In genomic region chr19:44499962-44500949, GRCh38 we compare ENCODE assay signal across 1 cellular context.
TF ChIP-seq lines count a peak whose summit lies in the region.

Gene ZNF180, minus strand, starts transcription at chr19:44500522. Its CDS starts 3,188 bp downstream, at chr19:44497334.

TF ChIP-seq in HepG2, 621 proteins besides CTCF, POLR2A, EP300 and RAD21 (continued from another document and continues in another):
- no peak for TF ChIP-seq ARID3A (IDR thresholded peaks at IDR 0.05; ENCODE audit: low read depth, low read length)
- peak; percentile 91 for TF ChIP-seq TFDP2 (CRISPR knock-in tag; IDR thresholded peaks at IDR 0.05)
- TF ChIP-seq XBP1 (CRISPR knock-in tag; IDR thresholded peaks at IDR 0.05), result 0 out of 2 replicates have a peak, but pooled peaks have one; percentile 71
- TF ChIP-seq ZNF564 (CRISPR knock-in tag; IDR thresholded peaks at IDR 0.05), result peak; percentile 91
- no peak; the same call in 1 of the 2 replicates for TF ChIP-seq DZIP1 (CRISPR knock-in tag; IDR thresholded peaks at IDR 0.05)
- no peak for TF ChIP-seq ZUFSP (CRISPR knock-in tag; IDR thresholded peaks at IDR 0.05; ENCODE audit: borderline replicate concordance)
- 0 out of 2 replicates have a peak, but pooled peaks have one; percentile 81 for TF ChIP-seq EED (CRISPR knock-in tag; IDR thresholded peaks at IDR 0.05)
- peak; percentile 89 for TF ChIP-seq THAP7 (CRISPR knock-in tag; IDR thresholded peaks at IDR 0.05)
- TF ChIP-seq ZNF296 (CRISPR knock-in tag; conservative IDR thresholded peaks at IDR 0.05), result no peak
- TF ChIP-seq KAT8 (CRISPR knock-in tag; IDR thresholded peaks at IDR 0.05), result peak; percentile 98
- TF ChIP-seq ZNF781 (CRISPR knock-in tag; IDR thresholded peaks at IDR 0.05; ENCODE audit: borderline replicate concordance, not compliant biosample characterization), result peak; percentile 91
- TF ChIP-seq MATR3 (CRISPR knock-in tag; IDR thresholded peaks at IDR 0.05), result no peak
- 0 out of 2 replicates have a peak, but pooled peaks have one; percentile 39 for TF ChIP-seq CENPT (CRISPR knock-in tag; IDR thresholded peaks at IDR 0.05; ENCODE audit: low read depth)
- 0 out of 2 replicates have a peak, but pooled peaks have one; percentile 66 for TF ChIP-seq AFF4 (CRISPR knock-in tag; IDR thresholded peaks at IDR 0.05)
- TF ChIP-seq YEATS2 (CRISPR knock-in tag; IDR thresholded peaks at IDR 0.05; ENCODE audit: borderline replicate concordance), result peak; percentile 93
- TF ChIP-seq ZNF251 (CRISPR knock-in tag; IDR thresholded peaks at IDR 0.05), result no peak
- TF ChIP-seq ARNTL (CRISPR knock-in tag; IDR thresholded peaks at IDR 0.05), result peak; percentile 22; the same call in 1 of the 2 replicates
- TF ChIP-seq ZSCAN5A (CRISPR knock-in tag; IDR thresholded peaks at IDR 0.05; ENCODE audit: borderline replicate concordance), result no peak
- peak; percentile 57; the same call in 1 of the 2 replicates for TF ChIP-seq ZSCAN22 (CRISPR knock-in tag; IDR thresholded peaks at IDR 0.05)
- TF ChIP-seq KDM2A (CRISPR knock-in tag; IDR thresholded peaks at IDR 0.05; ENCODE audit: borderline replicate concordance, low read depth), result peak; percentile 96
- peak; percentile 92 for TF ChIP-seq HOXA3 (CRISPR knock-in tag; IDR thresholded peaks at IDR 0.05)
- TF ChIP-seq CEBPB (IDR thresholded peaks at IDR 0.05; ENCODE audit: borderline replicate concordance, low read depth, low read length), result peak; percentile 52
- TF ChIP-seq MEIS1 (CRISPR knock-in tag; IDR thresholded peaks at IDR 0.05; ENCODE audit: borderline replicate concordance), result peak; percentile 79; the same call in 1 of the 2 replicates
- TF ChIP-seq ZNF326 (CRISPR knock-in tag; IDR thresholded peaks at IDR 0.05; ENCODE audit: borderline replicate concordance), result no peak
- TF ChIP-seq ZNF710 (CRISPR knock-in tag; IDR thresholded peaks at IDR 0.05; ENCODE audit: borderline replicate concordance), result peak; percentile 96
- peak; percentile 79 for TF ChIP-seq ZNF563 (CRISPR knock-in tag; IDR thresholded peaks at IDR 0.05)
- TF ChIP-seq ZNF234 (CRISPR knock-in tag; conservative IDR thresholded peaks at IDR 0.05), result no peak
- peak; percentile 86; the same call in 1 of the 2 replicates for TF ChIP-seq MXD3 (CRISPR knock-in tag; IDR thresholded peaks at IDR 0.05)
- no peak for TF ChIP-seq FOXK2 (IDR thresholded peaks at IDR 0.05)
- no peak for TF ChIP-seq ZNF329 (CRISPR knock-in tag; IDR thresholded peaks at IDR 0.05; ENCODE audit: low read depth)
- TF ChIP-seq ZNF547 (CRISPR knock-in tag; IDR thresholded peaks at IDR 0.05), result peak; percentile 94
- no peak for TF ChIP-seq ZNF503 (CRISPR knock-in tag; IDR thresholded peaks at IDR 0.05)
- peak; percentile 34 for TF ChIP-seq STAG1 (CRISPR knock-in tag; IDR thresholded peaks at IDR 0.05)
- no peak for TF ChIP-seq PCBP2 (optimal IDR thresholded peaks at IDR 0.05; ENCODE audit: low read depth, low read length, poor library complexity, severe bottlenecking)
- no peak for TF ChIP-seq PAX8 (CRISPR knock-in tag; IDR thresholded peaks at IDR 0.05; ENCODE audit: borderline replicate concordance)
- peak; percentile 25; the same call in 1 of the 2 replicates for TF ChIP-seq ZNF691 (CRISPR knock-in tag; IDR thresholded peaks at IDR 0.05; ENCODE audit: borderline replicate concordance, low read depth)
- no peak for TF ChIP-seq ZBTB37 (CRISPR knock-in tag; IDR thresholded peaks at IDR 0.05)
- 0 out of 2 replicates have a peak, but pooled peaks have one; percentile 63 for TF ChIP-seq NFIB (CRISPR knock-in tag; IDR thresholded peaks at IDR 0.05; ENCODE audit: borderline replicate concordance)
